In genomic region chr6:37657117-37657886, GRCh38 we compare ENCODE assay signal across 16 cellular contexts. TPM values are rescaled to one million over a fixed set of nuclear protein-coding genes. Genes with fewer than 3 reads are reported as not detected.
DNase-seq lines count a peak whose midpoint lies in the region; ATAC-seq and TF ChIP-seq lines count a peak whose summit lies in the region.
"Had no signal": no experiment of that assay in that cellular context is flagged by ENCODE, and none has a peak within 500 bp of the region (broad histone marks: within the 10 kb centered on the region; RNA-seq: fewer than 3 reads in every experiment).

No MANE protein-coding gene starts in this region.

- H3K27ac ChIP-seq in RWPE2 (ENCODE audit: poor library complexity, severe bottlenecking), result peak overlapping the region; percentile 45
- H3K27ac ChIP-seq: psoas muscle had no signal

- H3K9me3 ChIP-seq in RWPE2 (ENCODE audit: severe bottlenecking) (peaks cover 2% of the 10 kb centered on the region), T-helper 17 cell (ENCODE audit: control insufficient read depth, low read length, poor library complexity, severe bottlenecking) (no peaks in the 10 kb centered on the region)

- TF ChIP-seq CTCF in RWPE2 (IDR thresholded peaks at IDR 0.05; ENCODE audit: poor library complexity, severe bottlenecking) (no peak), fibroblast of mammary gland (conservative IDR thresholded peaks at IDR 0.05; ENCODE audit: control insufficient read depth, insufficient read depth, low read depth, low read length) (no peak)

- H3K4me3 Mint-ChIP-seq in T-helper 17 cell, result no peak overlapping the region
- H3K4me3 Mint-ChIP-seq: activated CD4-positive, alpha-beta T cell treated with anti-CD3 and anti-CD28 coated beads, Interleukin-2, amount 10 ng/mL, durations not matched to agents 24 days and 14 days; activated T-cell treated with anti-CD3 and anti-CD28 coated beads, Interleukin-2, amount 50 U/mL, for 4 hours; immature natural killer cell; type B pancreatic cell had no signal

- H3K27ac Mint-ChIP-seq in T-helper 17 cell, result no peak overlapping the region
- H3K27ac Mint-ChIP-seq: activated CD4-positive, alpha-beta T cell treated with anti-CD3 and anti-CD28 coated beads, Interleukin-2, amount 10 ng/mL, durations not matched to agents 24 days and 14 days; type B pancreatic cell had no signal

- no peaks in the 10 kb centered on the region for H3K4me1 Mint-ChIP-seq in T-helper 17 cell
- H3K4me1 Mint-ChIP-seq: immature natural killer cell had no signal

- ATAC-seq in RWPE2 (ENCODE audit: low read depth) (peak; percentile 99), GM19467 (IDR thresholded peaks at IDR 0.05; ENCODE audit: unreplicated experiment) (no peak), GM19455 (IDR thresholded peaks at IDR 0.05; ENCODE audit: unreplicated experiment) (no peak), T-helper 17 cell (no peak)
- ATAC-seq: activated T-cell treated with anti-CD3 and anti-CD28 coated beads, Interleukin-2, amount 50 U/mL, for 4 hours; psoas muscle had no signal

- H3K4me3 ChIP-seq in RWPE2 (ENCODE audit: severe bottlenecking) (no peak overlapping the region), fibroblast of mammary gland (ENCODE audit: control insufficient read depth, low read depth, low read length) (no peak overlapping the region)
- H3K4me3 ChIP-seq: psoas muscle had no signal

- no peaks in the 10 kb centered on the region for H3K27me3 ChIP-seq in RWPE2 (ENCODE audit: insufficient read depth, poor library complexity, severe bottlenecking)

- H3K36me3 Mint-ChIP-seq in T-helper 17 cell (ENCODE audit: low read depth), result peaks cover 2% of the 10 kb centered on the region

- peak; percentile 9 for DNase-seq in SIG-M5 treated with dmso at 0.1 percent for 504 hours (lab: John Stamatoyannopoulos, UW; ENCODE audit: unreplicated experiment)
- DNase-seq in SIG-M5 (lab: John Stamatoyannopoulos, UW), result no peak
- peak; percentile 87 for DNase-seq in RWPE2 (ENCODE audit: low spot score)
- peak; percentile 51 for DNase-seq in fibroblast of mammary gland (ENCODE audit: low read depth)
- DNase-seq in ureter (ENCODE audit: low spot score), result peak; percentile 59
- DNase-seq in T-helper 17 cell, result no peak
- DNase-seq: activated CD4-positive, alpha-beta T cell treated with anti-CD3 and anti-CD28 coated beads, Interleukin-2, amount 10 ng/mL, durations not matched to agents 24 days and 14 days; activated T-cell treated with anti-CD3 and anti-CD28 coated beads, Interleukin-2, amount 50 U/mL, for 4 hours; foreskin melanocyte; immature natural killer cell; psoas muscle; stimulated activated CD4-positive, alpha-beta T cell treated with anti-CD3 and anti-CD28 coated beads, Interleukin-2, amount 100 ng/mL, for 24 hours; T-helper 2 cell had no signal

- H3K4me1 ChIP-seq in RWPE2 (ENCODE audit: insufficient read depth, poor library complexity, severe bottlenecking), result peaks cover 12% of the 10 kb centered on the region
- H3K4me1 ChIP-seq: psoas muscle had no signal

- no peaks in the 10 kb centered on the region for H3K36me3 ChIP-seq in RWPE2 (ENCODE audit: low read depth)

- H3K27me3 Mint-ChIP-seq in T-helper 17 cell, result peaks cover 4% of the 10 kb centered on the region

RNA-seq across cellular contexts. Expression of gene MDGA1, which starts 40.4 kb away (rescaled TPM):
- 1.6 TPM for total RNA-seq in ureter
- total RNA-seq in T-helper 17 cell, result 1 to 10 TPM in 1 of 2 donors, under 1 TPM in 1; 0.21 to 2.8 TPM

Comparison
In these comparisons a context has a peak if more than half of its experiments do, and no peak if none do; other contexts are left out.
1. DNase-seq: peak in SIG-M5 treated with dmso at 0.1 percent for 504 hours (single experiment), RWPE2 (single experiment), fibroblast of mammary gland (single experiment) and ureter (single experiment); none in SIG-M5 (single experiment) and T-helper 17 cell (0 of 3).